Comparison of ENCODE assay signal across 15 cellular contexts in genomic region chr3:11362600-11362999, GRCh38.
"Had no signal": no experiment of that assay in that cellular context is flagged by ENCODE, and none has a peak within 500 bp of the region (broad histone marks: within the 10 kb centered on the region; RNA-seq: fewer than 3 reads in every experiment).

No MANE protein-coding gene starts in this region.

- H3K9me3 ChIP-seq: psoas muscle, testis, upper lobe of right lung had no signal

- H3K4me3 ChIP-seq: coronary artery, psoas muscle, testis, upper lobe of right lung had no signal

- ATAC-seq: left lobe of liver; natural killer cell; psoas muscle; stimulated activated naive CD8-positive, alpha-beta T cell treated with anti-CD3 and anti-CD28 coated beads, Interleukin-15, amount 100 ng/mL, for 72 hours; upper lobe of right lung had no signal

- H3K27me3 ChIP-seq: testis, upper lobe of right lung had no signal

- H3K27ac ChIP-seq: coronary artery, psoas muscle, testis, upper lobe of right lung had no signal

- DNase-seq: activated CD4-positive, alpha-beta memory T cell treated with anti-CD3 and anti-CD28 coated beads for 36 hours; activated CD4-positive, CD25-positive, alpha-beta regulatory T cell treated with anti-CD3 and anti-CD28 coated beads, Interleukin-2, amount 50 U/mL, for 72 hours; activated naive CD4-positive, alpha-beta T cell treated with anti-CD3 and anti-CD28 coated beads for 36 hours; effector CD8-positive, alpha-beta T cell; mammary epithelial cell; natural killer cell; occipital lobe; psoas muscle; stimulated activated CD4-positive, alpha-beta T cell treated with anti-CD3 and anti-CD28 coated beads, Interleukin-12 subunit alpha, Interleukin-12 subunit beta, amount 100 ng/mL, for 4 hours; stimulated activated CD4-positive, alpha-beta T cell treated with anti-CD3 and anti-CD28 coated beads, Interleukin-2, amount 100 ng/mL, for 48 hours; stimulated activated naive CD8-positive, alpha-beta T cell treated with anti-CD3 and anti-CD28 coated beads, Interleukin-15, amount 100 ng/mL, for 72 hours; testis; upper lobe of right lung had no signal

- H3K9me3 Mint-ChIP-seq: activated CD4-positive, alpha-beta memory T cell treated with anti-CD3 and anti-CD28 coated beads for 36 hours; activated naive CD4-positive, alpha-beta T cell treated with anti-CD3 and anti-CD28 coated beads for 36 hours; natural killer cell; stimulated activated naive CD8-positive, alpha-beta T cell treated with anti-CD3 and anti-CD28 coated beads, Interleukin-15, amount 100 ng/mL, for 72 hours had no signal

- H3K27ac Mint-ChIP-seq: activated CD4-positive, alpha-beta memory T cell treated with anti-CD3 and anti-CD28 coated beads for 36 hours; activated naive CD4-positive, alpha-beta T cell treated with anti-CD3 and anti-CD28 coated beads for 36 hours; natural killer cell; stimulated activated naive CD8-positive, alpha-beta T cell treated with anti-CD3 and anti-CD28 coated beads, Interleukin-15, amount 100 ng/mL, for 72 hours had no signal

- H3K4me1 Mint-ChIP-seq: natural killer cell; stimulated activated naive CD8-positive, alpha-beta T cell treated with anti-CD3 and anti-CD28 coated beads, Interleukin-15, amount 100 ng/mL, for 72 hours had no signal

- H3K4me3 Mint-ChIP-seq: activated CD4-positive, alpha-beta memory T cell treated with anti-CD3 and anti-CD28 coated beads for 36 hours; activated naive CD4-positive, alpha-beta T cell treated with anti-CD3 and anti-CD28 coated beads for 36 hours; natural killer cell; stimulated activated naive CD8-positive, alpha-beta T cell treated with anti-CD3 and anti-CD28 coated beads, Interleukin-15, amount 100 ng/mL, for 72 hours had no signal

- H3K27me3 Mint-ChIP-seq: activated CD4-positive, alpha-beta memory T cell treated with anti-CD3 and anti-CD28 coated beads for 36 hours; stimulated activated naive CD8-positive, alpha-beta T cell treated with anti-CD3 and anti-CD28 coated beads, Interleukin-15, amount 100 ng/mL, for 72 hours had no signal
